ENCODE assay signal across 10 cellular contexts in genomic region chr12:47033081-47033480, GRCh38. TPM values are rescaled to one million over a fixed set of nuclear protein-coding genes. Genes with fewer than 3 reads are reported as not detected.
DNase-seq lines count a peak whose midpoint lies in the region; ATAC-seq and TF ChIP-seq lines count a peak whose summit lies in the region.
"Had no signal": no experiment of that assay in that cellular context is flagged by ENCODE, and none has a peak within 500 bp of the region (broad histone marks: within the 10 kb centered on the region; RNA-seq: fewer than 3 reads in every experiment).

No MANE protein-coding gene starts in this region.

- DNase-seq in activated naive CD4-positive, alpha-beta T cell treated with anti-CD3 and anti-CD28 coated beads for 36 hours: no peak
- DNase-seq in activated naive CD4-positive, alpha-beta T cell treated with Interleukin-2 at 50 U/mL for 16 hours: no peak
- DNase-seq in MCF 10A (ENCODE audit: unreplicated experiment): peak; percentile 49
- peak; percentile 26 for DNase-seq in kidney tubule cell (ENCODE audit: low spot score)
- peak; percentile 20 for DNase-seq in transverse colon
- no peak for DNase-seq in NCI-H2081 (lab: John Stamatoyannopoulos, UW)
- no peak for DNase-seq in NCI-H1105 (lab: John Stamatoyannopoulos, UW)
- DNase-seq: activated naive CD8-positive, alpha-beta T cell treated with anti-CD3 and anti-CD28 coated beads, Interleukin-2, amount 10 ng/mL, durations not matched to agents 7 days and 5 days; T-helper 9 cell had no signal

- no peaks in the 10 kb centered on the region for H3K27me3 Mint-ChIP-seq in activated naive CD4-positive, alpha-beta T cell treated with anti-CD3 and anti-CD28 coated beads for 36 hours (ENCODE audit: low read depth)
- no peaks in the 10 kb centered on the region for H3K27me3 Mint-ChIP-seq in MCF 10A (ENCODE audit: insufficient read depth, unreplicated experiment)
- H3K27me3 Mint-ChIP-seq: activated naive CD8-positive, alpha-beta T cell treated with anti-CD3 and anti-CD28 coated beads, Interleukin-2, amount 10 ng/mL, durations not matched to agents 7 days and 5 days had no signal

- H3K9me3 ChIP-seq in transverse colon: no peaks in the 10 kb centered on the region

- no peak overlapping the region for H3K4me3 ChIP-seq in transverse colon

- ATAC-seq in GM21528 (IDR thresholded peaks at IDR 0.05; ENCODE audit: low FRiP score, unreplicated experiment): no peak

- peak overlapping the region; percentile 79 for H3K27ac Mint-ChIP-seq in activated naive CD4-positive, alpha-beta T cell treated with anti-CD3 and anti-CD28 coated beads for 36 hours
- peak overlapping the region; percentile 72 for H3K27ac Mint-ChIP-seq in MCF 10A (ENCODE audit: low read depth, unreplicated experiment)
- H3K27ac Mint-ChIP-seq: activated naive CD8-positive, alpha-beta T cell treated with anti-CD3 and anti-CD28 coated beads, Interleukin-2, amount 10 ng/mL, durations not matched to agents 7 days and 5 days had no signal

- no peak overlapping the region for H3K4me3 Mint-ChIP-seq in activated naive CD4-positive, alpha-beta T cell treated with anti-CD3 and anti-CD28 coated beads for 36 hours
- H3K4me3 Mint-ChIP-seq in MCF 10A (ENCODE audit: unreplicated experiment): peak overlapping the region; percentile 21
- H3K4me3 Mint-ChIP-seq: activated naive CD8-positive, alpha-beta T cell treated with anti-CD3 and anti-CD28 coated beads, Interleukin-2, amount 10 ng/mL, durations not matched to agents 7 days and 5 days had no signal

- H3K36me3 Mint-ChIP-seq in activated naive CD4-positive, alpha-beta T cell treated with anti-CD3 and anti-CD28 coated beads for 36 hours (ENCODE audit: low read depth): no peaks in the 10 kb centered on the region
- no peaks in the 10 kb centered on the region for H3K36me3 Mint-ChIP-seq in MCF 10A (ENCODE audit: insufficient read depth, unreplicated experiment)
- H3K36me3 Mint-ChIP-seq: activated naive CD8-positive, alpha-beta T cell treated with anti-CD3 and anti-CD28 coated beads, Interleukin-2, amount 10 ng/mL, durations not matched to agents 7 days and 5 days had no signal

- intact Hi-C loops in activated naive CD4-positive, alpha-beta T cell treated with anti-CD3 and anti-CD28 coated beads for 36 hours (cut with micrococcal nuclease): loop anchor here (1.0 to 5.0 kb wide), 8 partner anchors 46 to 804 kb away; partner anchors contain the start of genes AMIGO2, PCED1B and RPAP3
- intact Hi-C loops in MCF 10A (cut with micrococcal nuclease): loop anchor here (2.0 to 5.0 kb wide), 2 partner anchors 519 to 604 kb away; no protein-coding TSS in a partner anchor
- intact Hi-C loops in transverse colon (cut with DNase I; ENCODE audit: low total_unique reads): loop anchor here (10.0 kb wide), 1 partner anchor 652 kb away; no protein-coding TSS in a partner anchor

- POLR2A ChIA-PET in MCF 10A (lab: Yijun Ruan, JAX): interaction anchor here (0.7 to 3.5 kb wide), 13 partner anchors 14 to 1042 kb away, joined by 3 to 25 read pairs (median 4); partner anchors contain the start of genes AMIGO2 and PCED1B

- no peaks in the 10 kb centered on the region for H3K36me3 ChIP-seq in transverse colon

- no peak for TF ChIP-seq POLR2A in transverse colon (IDR thresholded peaks at IDR 0.05)

- WGBS in transverse colon (ENCODE audit: low coverage in 1 of 2), 2 donors: 60 to 83% methylated on average over 1 to 5 of the region's 5 CpGs

- TF ChIP-seq EP300 in transverse colon (IDR thresholded peaks at IDR 0.05; ENCODE audit: low read depth): no peak

- TF ChIP-seq CTCF in MCF 10A (IDR thresholded peaks at IDR 0.05; ENCODE audit: unreplicated experiment): no peak
- TF ChIP-seq CTCF in transverse colon (IDR thresholded peaks at IDR 0.05): no peak

- peak overlapping the region in 1 of 4 donors; percentile 1 for H3K27ac ChIP-seq in transverse colon

- CTCF ChIA-PET in activated naive CD4-positive, alpha-beta T cell treated with anti-CD3 and anti-CD28 coated beads for 36 hours (lab: Charles Lee): interaction anchor here (0.6 to 4.5 kb wide), 41 partner anchors 10 to 739 kb away, joined by 3 to 56 read pairs (median 4); partner anchors contain the start of genes AMIGO2 and PCED1B
- CTCF ChIA-PET in MCF 10A (lab: Yijun Ruan, JAX): interaction anchor here (0.6 to 4.5 kb wide), 40 partner anchors 9 to 1489 kb away, joined by 3 to 69 read pairs (median 6); partner anchors contain the start of genes AMIGO2 and PCED1B

- no peaks in the 10 kb centered on the region for H3K9me3 Mint-ChIP-seq in activated naive CD4-positive, alpha-beta T cell treated with anti-CD3 and anti-CD28 coated beads for 36 hours
- H3K9me3 Mint-ChIP-seq in MCF 10A (ENCODE audit: unreplicated experiment): no peaks in the 10 kb centered on the region
- H3K9me3 Mint-ChIP-seq: activated naive CD8-positive, alpha-beta T cell treated with anti-CD3 and anti-CD28 coated beads, Interleukin-2, amount 10 ng/mL, durations not matched to agents 7 days and 5 days had no signal

- peaks cover 43% of the 10 kb centered on the region for H3K4me1 Mint-ChIP-seq in activated naive CD4-positive, alpha-beta T cell treated with anti-CD3 and anti-CD28 coated beads for 36 hours (ENCODE audit: low read depth)
- H3K4me1 Mint-ChIP-seq in MCF 10A (ENCODE audit: insufficient read depth, unreplicated experiment): peaks cover 21% of the 10 kb centered on the region

- H3K4me1 ChIP-seq in transverse colon: peaks cover 0 to 25% (median 9%) of the 10 kb centered on the region in 4 donors

- in situ Hi-C loops in transverse colon (cut with MboI; ENCODE audit: low pct_ligation_motif_present in 1 of 4, low pct_unique_long_range_greater_than_20kb in 1 of 4, low sequenced_read_pairs in 3 of 4): loop anchor here in 3 of 4 donors (10.0 to 25.0 kb wide), 5 partner anchors 272 to 652 kb away; no protein-coding TSS in a partner anchor

- no TSS peak for BruUV-seq in MCF 10A (replicated peaks; lab: Mats Ljungman, UMichigan)

- H3K27me3 ChIP-seq in transverse colon: no peaks in the 10 kb centered on the region

RNA-seq across cellular contexts. Expression of gene PCED1B, which starts 46.3 kb away (rescaled TPM):
- total RNA-seq in activated naive CD4-positive, alpha-beta T cell treated with anti-CD3 and anti-CD28 coated beads for 36 hours: 100 to 1,000 TPM; 138 to 143 TPM
- total RNA-seq in MCF 10A (2022): 5.1 and 9.6 TPM in 2 replicates
- total RNA-seq in transverse colon: 10 to 100 TPM in 1 of 4 donors, 1 to 10 TPM in 2, not detected in 1; 2.7 to 52.0 (median 3.0) TPM

RNA-seq across cellular contexts. Expression of gene AMIGO2, which starts 46.7 kb away (rescaled TPM):
- total RNA-seq in activated naive CD4-positive, alpha-beta T cell treated with anti-CD3 and anti-CD28 coated beads for 36 hours: 10 to 100 TPM; 19.2 to 19.6 TPM
- total RNA-seq in MCF 10A (2022) (13.0 and 32.6 TPM in 2 replicates), transverse colon (1 to 10 TPM; 4.5 to 6.7 (median 6.6) TPM)

Comparison
In these comparisons a context has a peak if more than half of its experiments do, and no peak if none do; other contexts are left out.
1. DNase-seq: peak in MCF 10A (single experiment), kidney tubule cell (single experiment) and transverse colon (single experiment); none in activated naive CD4-positive, alpha-beta T cell treated with anti-CD3 and anti-CD28 coated beads for 36 hours (single experiment), activated naive CD4-positive, alpha-beta T cell treated with Interleukin-2 at 50 U/mL for 16 hours (single experiment), NCI-H2081 (0 of 2) and NCI-H1105 (single experiment).